14 cellular contexts compared by ENCODE assay signal in the genomic region with DNA sequence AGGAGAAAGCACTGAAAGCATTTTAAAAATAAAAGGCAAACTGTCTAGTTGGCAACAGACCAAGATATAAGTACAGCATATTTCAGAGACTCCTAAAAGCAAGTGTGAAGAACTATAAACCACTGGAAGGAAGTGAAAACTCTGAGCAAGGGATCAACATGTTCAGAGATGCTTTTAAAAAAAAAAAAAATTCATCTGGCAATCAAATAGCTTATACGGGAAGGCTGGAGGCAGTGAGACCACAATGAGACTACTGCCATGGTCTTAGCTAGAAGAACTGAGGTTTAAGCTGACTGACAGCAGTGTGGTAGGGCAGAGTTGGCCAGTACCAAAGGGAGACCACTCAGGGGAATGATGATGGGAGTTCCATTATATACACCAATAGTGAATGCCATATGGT.
DNase-seq lines count a peak whose midpoint lies in the region; ATAC-seq, FAIRE-seq and TF ChIP-seq lines count a peak whose summit lies in the region.
"Had no signal": no experiment of that assay in that cellular context is flagged by ENCODE, and none has a peak within 500 bp of the region (broad histone marks: within the 10 kb centered on the region; RNA-seq: fewer than 3 reads in every experiment).

No MANE protein-coding gene starts in this region.

- H3K4me1 ChIP-seq in mucosa of descending colon (ENCODE audit: low read depth), result no peaks in the 10 kb centered on the region
- H3K4me1 ChIP-seq: gastroesophageal sphincter had no signal

- FAIRE-seq in HTR-8/SVneo (lab: Jason Lieb, UNC), result no peak
- FAIRE-seq: A204.1, bronchial epithelial cell, endometrium had no signal

- H3K4me3 Mint-ChIP-seq in T-cell, result peak overlapping the region; percentile 4 to 51 (median 19)

- intact Hi-C loops in mucosa of descending colon (cut with DNase I, micrococcal nuclease), result no loop called here

- peak overlapping the region; percentile 70 to 77 for H3K27ac Mint-ChIP-seq in T-cell

- H3K36me3 Mint-ChIP-seq in T-cell, result peaks cover 8% of the 10 kb centered on the region

- DNase-seq in SIG-M5 treated with dmso at 0.1 percent for 504 hours (lab: John Stamatoyannopoulos, UW; ENCODE audit: unreplicated experiment) (peak; percentile 31), SIG-M5 (lab: John Stamatoyannopoulos, UW) (no peak), T-cell (no peak), mucosa of descending colon (no peak), AML-193 (lab: John Stamatoyannopoulos, UW) (no peak), NCI-H69 (lab: John Stamatoyannopoulos, UW) (no peak), HTR-8/SVneo (ENCODE audit: insufficient read length, low spot score) (no peak)
- DNase-seq: activated CD4-positive, alpha-beta T cell treated with anti-CD3 and anti-CD28 coated beads for 4 hours; H7 had no signal

- H3K4me3 ChIP-seq in mucosa of descending colon, result no peak overlapping the region
- H3K4me3 ChIP-seq: gastroesophageal sphincter had no signal

- POLR2A ChIA-PET in T-cell (lab: Charles Lee), result interaction anchor here (0.6 to 0.7 kb wide), 3 partner anchors 9 to 123 kb away, joined by 3 to 8 read pairs (median 4); no protein-coding TSS in a partner anchor

- CTCF ChIA-PET in T-cell (lab: Charles Lee), result interaction anchor here in 1 of 2 donors (0.7 kb wide), 1 partner anchor 170 kb away, joined by 5 read pairs; no protein-coding TSS in a partner anchor

- H3K36me3 ChIP-seq in mucosa of descending colon (ENCODE audit: low read depth), result no peaks in the 10 kb centered on the region
- H3K36me3 ChIP-seq: gastroesophageal sphincter had no signal

- peaks cover 62 to 76% (median 71%) of the 10 kb centered on the region in 3 donors for H3K4me1 Mint-ChIP-seq in T-cell

- ATAC-seq in GM18868 (IDR thresholded peaks at IDR 0.05; ENCODE audit: unreplicated experiment) (peak; percentile 57), T-cell (replicated peaks in 1 of 4) (peak in 3 of 4 experiments; percentile 28 to 60 (median 57)), mucosa of descending colon (peak; percentile 43)
- ATAC-seq: gastroesophageal sphincter had no signal

- H3K9me3 ChIP-seq in mucosa of descending colon, result no peaks in the 10 kb centered on the region

- peaks cover 0 to 8% (median 0%) of the 10 kb centered on the region in 3 donors for H3K9me3 Mint-ChIP-seq in T-cell

- no peaks in the 10 kb centered on the region for H3K27me3 Mint-ChIP-seq in T-cell

- TF ChIP-seq CTCF in mucosa of descending colon (IDR thresholded peaks at IDR 0.05), result no peak
